ENCODE assay signal across 23 cellular contexts in the genomic region with DNA sequence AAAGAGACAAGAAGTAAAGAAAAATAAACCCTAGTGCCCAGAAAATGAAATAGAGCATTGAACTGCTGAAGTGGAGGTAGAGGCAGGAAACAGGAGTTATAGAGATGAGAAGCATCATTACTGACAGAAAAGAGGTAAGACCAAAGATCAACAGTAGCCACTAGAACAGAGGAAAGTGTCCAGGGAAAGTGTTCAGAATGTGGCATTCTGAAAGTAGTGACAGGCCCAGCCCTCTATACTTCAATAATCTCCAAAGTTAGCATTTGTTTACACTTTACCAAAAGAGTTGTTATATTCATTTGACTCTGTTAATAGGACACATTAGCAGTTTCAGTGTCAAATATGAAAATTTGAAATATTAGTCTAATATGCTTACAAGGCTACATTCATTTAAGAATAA.
DNase-seq lines count a peak whose midpoint lies in the region; ATAC-seq and TF ChIP-seq lines count a peak whose summit lies in the region.
"Had no signal": no experiment of that assay in that cellular context is flagged by ENCODE, and none has a peak within 500 bp of the region (broad histone marks: within the 10 kb centered on the region; RNA-seq: fewer than 3 reads in every experiment).

No MANE protein-coding gene starts in this region.

- H3K36me3 Mint-ChIP-seq in Calu3 (ENCODE audit: insufficient read depth, unreplicated experiment): peaks cover 14% of the 10 kb centered on the region
- no peaks in the 10 kb centered on the region for H3K36me3 Mint-ChIP-seq in GM23338 (ENCODE audit: low read depth)

- H3K9ac ChIP-seq in Loucy (ENCODE audit: low read depth, low read length, poor library complexity, severe bottlenecking) (no peak overlapping the region), mesenchymal stem cell (ENCODE audit: low read length) (no peak overlapping the region), Karpas-422 (ENCODE audit: low read length) (no peak overlapping the region)

- H3K9me3 Mint-ChIP-seq in Calu3 (ENCODE audit: low read depth, unreplicated experiment) (no peaks in the 10 kb centered on the region), GM23338 (peaks cover 2% of the 10 kb centered on the region; the same call in 1 of the 3 replicates)
- H3K9me3 Mint-ChIP-seq: central memory CD8-positive, alpha-beta T cell had no signal

- CTCF ChIA-PET in Calu3 (lab: Charles Lee): interaction anchor here (1.0 to 1.4 kb wide), 2 partner anchors 30 to 37 kb away, joined by 3 to 4 read pairs; no protein-coding TSS in a partner anchor

- H4K20me1 ChIP-seq in GM23338 (replicated peaks; ENCODE audit: insufficient read depth) (no peaks in the 10 kb centered on the region), Loucy (ENCODE audit: insufficient read depth, low read length, poor library complexity, severe bottlenecking) (no peaks in the 10 kb centered on the region), Karpas-422 (ENCODE audit: insufficient read depth, low read depth, low read length) (no peaks in the 10 kb centered on the region)

- no peak overlapping the region for H3K14ac ChIP-seq in mesenchymal stem cell (ENCODE audit: low read length in 2 of 2)

- peak overlapping the region; percentile 94 for H2BK5ac ChIP-seq in mesenchymal stem cell (ENCODE audit: low read depth, low read length, poor library complexity, severe bottlenecking)

- H3K4ac ChIP-seq in mesenchymal stem cell (ENCODE audit: low read depth in 1 of 2, low read length in 2 of 2): no peak overlapping the region

- no peaks in the 10 kb centered on the region; the same call in 1 of the 2 replicates for H3K9me2 ChIP-seq in GM23338 (ENCODE audit: insufficient read depth)
- H3K9me2 ChIP-seq in Loucy (replicated peaks; ENCODE audit: low read depth, low read length): no peaks in the 10 kb centered on the region
- no peaks in the 10 kb centered on the region for H3K9me2 ChIP-seq in Karpas-422 (replicated peaks; ENCODE audit: insufficient read depth, low read length)

- H3K4me1 Mint-ChIP-seq in Calu3 (ENCODE audit: low read depth, unreplicated experiment) (peaks cover 49% of the 10 kb centered on the region), GM23338 (no peaks in the 10 kb centered on the region)
- H3K4me1 Mint-ChIP-seq: central memory CD8-positive, alpha-beta T cell had no signal

- BruUV-seq in Calu3 (replicated peaks; lab: Mats Ljungman, UMichigan): no TSS peak

- H2BK12ac ChIP-seq in mesenchymal stem cell (ENCODE audit: low read length in 2 of 2): peak overlapping the region in 1 of 2 experiments; percentile 67

- H3K18ac ChIP-seq in mesenchymal stem cell (ENCODE audit: low read depth in 1 of 2, low read length in 2 of 2): no peak overlapping the region

- H3K27ac Mint-ChIP-seq in Calu3 (ENCODE audit: unreplicated experiment) (peak overlapping the region; percentile 91), GM23338 (no peak overlapping the region)
- H3K27ac Mint-ChIP-seq: T-helper 1 cell treated with Interleukin-12 subunit alpha and Interleukin-12 subunit beta and Interleukin-4 antibody, amounts not matched to agents 30 μg/mL and 1 μg/mL, for 36 hours had no signal

- no peak for DNase-seq in Calu3
- no peak for DNase-seq in GM23338 (ENCODE audit: low spot score)
- no peak for DNase-seq in mesenchymal stem cell
- no peak for DNase-seq in substantia nigra (lab: John Stamatoyannopoulos, UW)
- DNase-seq in NCI-H146 treated with DMSO at 0.1 percent for 48 hours (lab: John Stamatoyannopoulos, UW; ENCODE audit: unreplicated experiment): no peak
- DNase-seq in Karpas-422: no peak
- DNase-seq: activated gamma-delta T cell treated with Interleukin-2 at 50 U/mL for 16 hours, amygdala, DMS 273 treated with DMSO at 0.1 percent for 48 hours, GF-D8, KBM-7, left ventricle myocardium superior, NCI-H2081, NCI-H510A treated with DMSO at 0.1 percent for 48 hours had no signal

- H3K4me3 ChIP-seq in GM23338: no peak overlapping the region
- no peak overlapping the region for H3K4me3 ChIP-seq in Loucy (ENCODE audit: low read length, poor library complexity, severe bottlenecking)
- no peak overlapping the region for H3K4me3 ChIP-seq in mesenchymal stem cell (ENCODE audit: insufficient read depth in 1 of 2, low read depth in 1 of 2, low read length in 2 of 2)
- no peak overlapping the region for H3K4me3 ChIP-seq in Karpas-422 (ENCODE audit: low read length)
- H3K4me3 ChIP-seq: GM12878 had no signal

- H2BK15ac ChIP-seq in mesenchymal stem cell (ENCODE audit: low read depth, poor library complexity, severe bottlenecking): no peak overlapping the region

- 0 out of 2 replicates have a peak overlapping the region, but pooled peaks have one; percentile 21 for H2AFZ ChIP-seq in GM23338
- 0 out of 2 replicates have a peak overlapping the region, but pooled peaks have one; percentile 42 for H2AFZ ChIP-seq in Loucy (ENCODE audit: low read length)
- H2AFZ ChIP-seq in mesenchymal stem cell (ENCODE audit: low read depth, low read length): no peak overlapping the region
- H2AFZ ChIP-seq in Karpas-422 (ENCODE audit: low read length): no peak overlapping the region

- H3K4me3 Mint-ChIP-seq in Calu3 (ENCODE audit: low read depth, unreplicated experiment) (peak overlapping the region; percentile 14), GM23338 (no peak overlapping the region)
- H3K4me3 Mint-ChIP-seq: central memory CD8-positive, alpha-beta T cell; T-helper 1 cell treated with Interleukin-12 subunit alpha and Interleukin-12 subunit beta and Interleukin-4 antibody, amounts not matched to agents 30 μg/mL and 1 μg/mL, for 36 hours had no signal

- intact Hi-C loops in Calu3 (cut with micrococcal nuclease; ENCODE audit: unreplicated experiment): loop anchor here (2.0 to 10.0 kb wide), 6 partner anchors 70 to 810 kb away; no protein-coding TSS in a partner anchor

- no peak overlapping the region for H4K91ac ChIP-seq in mesenchymal stem cell (ENCODE audit: low read length)

- H3K4me2 ChIP-seq in GM23338 (no peak overlapping the region), Loucy (ENCODE audit: low read depth, low read length, poor library complexity, severe bottlenecking) (no peak overlapping the region), mesenchymal stem cell (ENCODE audit: low read length, poor library complexity, severe bottlenecking) (no peak overlapping the region), Karpas-422 (ENCODE audit: low read depth, low read length, poor library complexity, severe bottlenecking) (no peak overlapping the region)

- H3F3A ChIP-seq in GM23338 (replicated peaks; ENCODE audit: low read depth) (no peaks in the 10 kb centered on the region), Loucy (ENCODE audit: low read depth) (no peaks in the 10 kb centered on the region)

- no peaks in the 10 kb centered on the region for H3K4me1 ChIP-seq in GM23338 (ENCODE audit: insufficient read depth)
- peaks cover 13% of the 10 kb centered on the region for H3K4me1 ChIP-seq in Loucy (ENCODE audit: insufficient read depth, low read length, poor library complexity, severe bottlenecking)
- H3K4me1 ChIP-seq in mesenchymal stem cell (ENCODE audit: control insufficient read depth, insufficient read depth, low read depth, low read length): peaks cover 2% of the 10 kb centered on the region
- no peaks in the 10 kb centered on the region for H3K4me1 ChIP-seq in Karpas-422 (ENCODE audit: low read length)

- H3K36me3 ChIP-seq in GM23338 (ENCODE audit: insufficient read depth) (no peaks in the 10 kb centered on the region), Loucy (ENCODE audit: insufficient read depth, low read length) (no peaks in the 10 kb centered on the region), mesenchymal stem cell (ENCODE audit: control insufficient read depth in 1 of 2, insufficient read depth in 2 of 2, low read depth in 1 of 2, low read length in 2 of 2) (no peaks in the 10 kb centered on the region), Karpas-422 (ENCODE audit: insufficient read depth, low read length) (no peaks in the 10 kb centered on the region)
- H3K36me3 ChIP-seq: neutrophil had no signal

- H3K27me3 Mint-ChIP-seq in Calu3 (ENCODE audit: unreplicated experiment): no peaks in the 10 kb centered on the region
- H3K27me3 Mint-ChIP-seq in GM23338 (ENCODE audit: insufficient read depth, low read depth, poor library complexity): no peaks in the 10 kb centered on the region
- H3K27me3 Mint-ChIP-seq: central memory CD8-positive, alpha-beta T cell had no signal

- no peak overlapping the region for H2BK120ac ChIP-seq in mesenchymal stem cell (ENCODE audit: low read depth, low read length)

- H3K27ac ChIP-seq in GM23338 (ENCODE audit: low read depth) (no peak overlapping the region), mesenchymal stem cell (ENCODE audit: low read length, poor library complexity, severe bottlenecking) (peak overlapping the region; percentile 99), substantia nigra (ENCODE audit: low read depth, low read length, poor library complexity, severe bottlenecking) (no peak overlapping the region), Karpas-422 (ENCODE audit: low read length) (no peak overlapping the region)
- H3K27ac ChIP-seq: C4-2B, neutrophil, VCaP had no signal

- no peak overlapping the region for H3K23ac ChIP-seq in mesenchymal stem cell (ENCODE audit: low read length in 2 of 2)

- no peak for ATAC-seq in GM23338
- no peak for ATAC-seq in GM21723 (IDR thresholded peaks at IDR 0.05; ENCODE audit: unreplicated experiment)
- ATAC-seq: left ventricle myocardium superior, Right ventricle myocardium inferior had no signal

- H3K9me3 ChIP-seq in Loucy (ENCODE audit: insufficient read depth, low read depth, low read length): no peaks in the 10 kb centered on the region
- no peaks in the 10 kb centered on the region for H3K9me3 ChIP-seq in mesenchymal stem cell (ENCODE audit: control insufficient read depth, low read length)
- H3K9me3 ChIP-seq in Karpas-422 (ENCODE audit: low read length): peaks cover 5% of the 10 kb centered on the region
- H3K9me3 ChIP-seq: neutrophil had no signal

- H3K79me2 ChIP-seq in GM23338 (replicated peaks; ENCODE audit: insufficient read depth) (no peaks in the 10 kb centered on the region), Loucy (ENCODE audit: insufficient read depth, low read length) (no peaks in the 10 kb centered on the region), Karpas-422 (ENCODE audit: low read length) (no peaks in the 10 kb centered on the region)

- no peaks in the 10 kb centered on the region for H3K27me3 ChIP-seq in GM23338 (ENCODE audit: insufficient read depth)
- H3K27me3 ChIP-seq in Loucy (ENCODE audit: insufficient read depth, low read length, poor library complexity, severe bottlenecking): no peaks in the 10 kb centered on the region
- no peaks in the 10 kb centered on the region for H3K27me3 ChIP-seq in mesenchymal stem cell (ENCODE audit: control insufficient read depth in 1 of 2, insufficient read depth in 1 of 2, low read length in 2 of 2)
- H3K27me3 ChIP-seq in Karpas-422 (ENCODE audit: low read length): no peaks in the 10 kb centered on the region
- H3K27me3 ChIP-seq: neutrophil had no signal

- no peak overlapping the region for H4K8ac ChIP-seq in mesenchymal stem cell (ENCODE audit: low read length)

- no peak for TF ChIP-seq CTCF in Calu3 (IDR thresholded peaks at IDR 0.05; ENCODE audit: unreplicated experiment)
- TF ChIP-seq CTCF in GM23338 (conservative IDR thresholded peaks at IDR 0.05; ENCODE audit: low read depth in 2 of 2): no peak
- TF ChIP-seq CTCF in Loucy (conservative IDR thresholded peaks at IDR 0.05; ENCODE audit: low read length): no peak

- H2AK5ac ChIP-seq in mesenchymal stem cell (ENCODE audit: low read length, severe bottlenecking): peak overlapping the region; percentile 97

- H3K79me1 ChIP-seq in mesenchymal stem cell (replicated peaks; ENCODE audit: low read length, poor library complexity, severe bottlenecking): no peaks in the 10 kb centered on the region

Comparison
In these comparisons a context has a peak if more than half of its experiments do, and no peak if none do; other contexts are left out.
1. H2AFZ ChIP-seq: peak in GM23338 (single experiment) and Loucy (single experiment); none in mesenchymal stem cell (single experiment) and Karpas-422 (single experiment).